9 cellular contexts compared by ENCODE assay signal in the genomic region with DNA sequence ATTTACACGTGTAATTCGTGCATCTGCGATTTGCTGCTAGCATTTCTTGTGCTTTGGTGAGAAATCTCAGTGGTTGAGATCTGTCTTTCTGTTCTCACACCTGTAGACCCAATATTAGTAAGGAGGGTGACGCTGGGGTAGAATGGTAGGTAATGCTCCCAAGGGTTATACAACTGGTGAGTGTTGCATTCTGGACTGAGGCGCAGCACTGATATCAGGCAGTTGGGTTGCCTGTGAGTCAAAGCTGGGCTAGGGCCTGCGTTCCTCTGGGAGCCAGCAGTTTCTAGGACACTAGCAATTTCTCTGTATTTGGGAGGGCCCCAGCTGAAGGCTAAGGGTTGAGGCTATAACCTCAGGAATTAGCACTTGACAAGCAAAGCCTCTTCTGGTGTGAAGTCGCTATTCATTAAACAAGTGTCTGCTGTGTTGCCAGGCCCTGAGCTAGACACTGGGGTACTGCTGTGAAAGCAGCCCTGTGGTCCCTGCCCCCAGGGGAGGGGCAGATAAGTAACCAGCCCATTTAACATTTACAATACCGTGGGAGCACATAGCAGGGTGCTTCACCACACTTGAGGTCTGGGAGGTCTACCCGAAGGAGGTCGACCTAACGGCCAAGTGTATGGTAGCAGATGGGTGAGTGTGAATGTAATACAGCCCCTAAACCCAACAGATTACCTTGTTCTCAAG. TPM values are rescaled to one million over a fixed set of nuclear protein-coding genes. Genes with fewer than 3 reads are reported as not detected.
A peak's percentile ranks its signal among the peaks of the same experiment; 100 is the strongest.
DNase-seq lines count a peak whose midpoint lies in the region; ATAC-seq and TF ChIP-seq lines count a peak whose summit lies in the region.
"Had no signal": no experiment of that assay in that cellular context is flagged by ENCODE, and none has a peak within 500 bp of the region (broad histone marks: within the 10 kb centered on the region; RNA-seq: fewer than 3 reads in every experiment).

No MANE protein-coding gene starts in this region.

- H3K4me1 ChIP-seq in cardiac muscle cell (ENCODE audit: low read depth) = peaks cover 32% of the 10 kb centered on the region

- TF ChIP-seq CTCF in CD14-positive monocyte (IDR thresholded peaks at IDR 0.05) (no peak), cardiac muscle cell (IDR thresholded peaks at IDR 0.05; ENCODE audit: low read depth, low read length) (no peak)

- H3K9me3 Mint-ChIP-seq in CD14-positive monocyte = no peaks in the 10 kb centered on the region

- DNase-seq in CD14-positive monocyte (ENCODE audit: low spot score) = no peak
- DNase-seq in cardiac muscle cell (ENCODE audit: low read depth in 1 of 2, low spot score in 1 of 2) = peak in 1 of 2 donors; percentile 56
- DNase-seq in islet precursor cell = no peak
- no peak for DNase-seq in HCEC 1CT
- no peak for DNase-seq in T-helper 1 cell
- DNase-seq in NCI-H2171 treated with DMSO at 0.1 percent for 48 hours (lab: John Stamatoyannopoulos, UW) = no peak
- DNase-seq: NCI-H1105 had no signal

- H3K36me3 ChIP-seq in cardiac muscle cell = no peaks in the 10 kb centered on the region

- H3K27me3 Mint-ChIP-seq in CD14-positive monocyte (ENCODE audit: low read depth in 3 of 3) = peaks cover 0 to 1% (median 0%) of the 10 kb centered on the region in 3 donors

- H3K27me3 ChIP-seq in cardiac muscle cell = no peaks in the 10 kb centered on the region

- H3K4me3 ChIP-seq in cardiac muscle cell = no peak overlapping the region

- no peaks in the 10 kb centered on the region for H3K9me3 ChIP-seq in cardiac muscle cell (ENCODE audit: low read depth)

- H3K36me3 Mint-ChIP-seq in CD14-positive monocyte = peaks cover 0 to 9% of the 10 kb centered on the region in 2 donors

- peak overlapping the region in 6 of 7 donors; percentile 25 to 81 (median 57) for H3K27ac Mint-ChIP-seq in CD14-positive monocyte

- intact Hi-C loops in CD14-positive monocyte (cut with micrococcal nuclease) = no loop called here

- no peak overlapping the region for H3K4me3 Mint-ChIP-seq in CD14-positive monocyte

- H3K27ac ChIP-seq in cardiac muscle cell = peak overlapping the region; percentile 80

- peaks cover 56% of the 10 kb centered on the region for H3K4me1 Mint-ChIP-seq in CD14-positive monocyte

- ATAC-seq in GM21423 (IDR thresholded peaks at IDR 0.05; ENCODE audit: unreplicated experiment) = peak; percentile 51
- peak; percentile 48 for ATAC-seq in HG03565 (IDR thresholded peaks at IDR 0.05; ENCODE audit: unreplicated experiment)

RNA-seq across cellular contexts. Expression of gene LARP1, which starts 28.7 kb away (rescaled TPM):
- polyA plus RNA-seq in CD14-positive monocyte (1 to 10 TPM; 4.7 to 5.8 TPM), cardiac muscle cell (40.7 and 57.6 TPM in 2 replicates)
- total RNA-seq in cardiac muscle cell = 70.6 and 97.8 TPM in 2 replicates
